1 cellular context compared by ENCODE assay signal in the genomic region with DNA sequence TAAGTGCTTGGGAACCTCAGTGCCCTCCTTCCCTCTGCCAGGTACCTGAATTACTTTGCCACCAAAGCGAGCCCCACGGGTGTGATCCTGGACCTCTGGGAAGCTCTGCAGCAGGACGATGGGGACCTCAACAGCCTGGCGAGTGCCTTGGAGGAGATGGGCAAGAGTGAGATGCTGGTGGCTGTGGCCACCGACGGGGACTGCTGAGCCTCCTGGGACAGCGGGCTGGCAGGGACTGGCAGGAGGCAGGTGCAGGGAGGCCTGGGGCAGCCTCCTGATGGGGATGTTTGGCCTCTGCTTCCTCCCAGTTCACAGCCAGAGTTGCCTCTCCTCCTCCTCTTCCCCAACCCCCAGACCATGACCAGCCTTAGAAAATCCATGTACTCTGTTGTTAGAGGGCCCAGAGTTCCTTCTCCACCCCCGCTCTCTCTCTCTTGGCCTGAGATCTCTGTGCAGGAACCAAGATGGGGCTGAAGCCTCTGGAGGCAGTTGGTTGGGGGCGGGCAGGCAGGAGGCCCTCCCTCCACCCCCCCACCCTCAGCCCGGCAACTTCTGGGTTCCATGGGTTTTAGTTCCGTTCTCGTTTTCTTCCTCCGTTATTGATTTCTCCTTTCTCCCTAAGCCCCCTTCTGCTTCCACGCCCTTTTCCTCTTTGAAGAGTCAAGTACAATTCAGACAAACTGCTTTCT.
TF ChIP-seq lines count a peak whose summit lies in the region.

No MANE protein-coding gene starts in this region.

TF ChIP-seq in K562, 482 proteins besides CTCF, POLR2A, EP300 and RAD21 (continued from another document):
- TF ChIP-seq, protein P1, sequence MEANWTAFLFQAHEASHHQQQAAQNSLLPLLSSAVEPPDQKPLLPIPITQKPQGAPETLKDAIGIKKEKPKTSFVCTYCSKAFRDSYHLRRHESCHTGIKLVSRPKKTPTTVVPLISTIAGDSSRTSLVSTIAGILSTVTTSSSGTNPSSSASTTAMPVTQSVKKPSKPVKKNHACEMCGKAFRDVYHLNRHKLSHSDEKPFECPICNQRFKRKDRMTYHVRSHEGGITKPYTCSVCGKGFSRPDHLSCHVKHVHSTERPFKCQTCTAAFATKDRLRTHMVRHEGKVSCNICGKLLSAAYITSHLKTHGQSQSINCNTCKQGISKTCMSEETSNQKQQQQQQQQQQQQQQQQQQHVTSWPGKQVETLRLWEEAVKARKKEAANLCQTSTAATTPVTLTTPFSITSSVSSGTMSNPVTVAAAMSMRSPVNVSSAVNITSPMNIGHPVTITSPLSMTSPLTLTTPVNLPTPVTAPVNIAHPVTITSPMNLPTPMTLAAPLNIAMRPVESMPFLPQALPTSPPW (CRISPR knock-in tag; IDR thresholded peaks at IDR 0.05) = peak; percentile 45
- no peak for TF ChIP-seq ARNT (IDR thresholded peaks at IDR 0.05)
- TF ChIP-seq, protein P2, sequence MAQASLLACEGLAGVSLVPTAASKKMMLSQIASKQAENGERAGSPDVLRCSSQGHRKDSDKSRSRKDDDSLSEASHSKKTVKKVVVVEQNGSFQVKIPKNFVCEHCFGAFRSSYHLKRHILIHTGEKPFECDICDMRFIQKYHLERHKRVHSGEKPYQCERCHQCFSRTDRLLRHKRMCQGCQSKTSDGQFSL (CRISPR knock-in tag; IDR thresholded peaks at IDR 0.05) = peak; percentile 31; the same call in 1 of the 2 replicates
- TF ChIP-seq, protein P2 (tag; IDR thresholded peaks at IDR 0.05) = peak in 1 of 2 experiments; percentile 14; a peak in 1 of 4 replicates
- TF ChIP-seq NFYB (IDR thresholded peaks at IDR 0.05; ENCODE audit: extremely low read depth, insufficient read length) = no peak
